ENCODE assay signal across 25 cellular contexts in the genomic region with DNA sequence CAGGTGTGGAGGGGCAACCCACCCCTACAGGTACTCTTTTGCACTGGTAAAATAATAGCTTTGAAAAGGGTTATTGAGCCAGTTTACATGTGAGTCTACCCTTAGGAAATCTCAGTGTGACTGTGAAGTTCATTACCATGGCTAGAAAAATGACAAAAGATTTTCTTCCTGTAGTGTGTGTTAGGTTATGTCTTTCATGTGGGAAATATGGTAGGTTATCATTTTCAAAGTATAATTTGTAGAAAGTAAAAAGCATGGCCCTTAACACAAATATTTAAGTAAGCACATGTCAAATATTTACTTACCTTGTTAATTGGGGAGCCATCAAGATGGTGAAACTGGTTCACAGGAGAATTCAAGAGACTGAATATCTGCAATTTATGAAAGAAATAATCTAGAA. TPM values are rescaled to one million over a fixed set of nuclear protein-coding genes. Genes with fewer than 3 reads are reported as not detected.
DNase-seq lines count a peak whose midpoint lies in the region; ATAC-seq, FAIRE-seq and TF ChIP-seq lines count a peak whose summit lies in the region.
"Had no signal": no experiment of that assay in that cellular context is flagged by ENCODE, and none has a peak within 500 bp of the region (broad histone marks: within the 10 kb centered on the region; RNA-seq: fewer than 3 reads in every experiment).

No MANE protein-coding gene starts in this region.

- no TSS peak for BruUV-seq in Caco-2 (replicated peaks; lab: Mats Ljungman, UMichigan)

- no peak for TF ChIP-seq CTCF in Caco-2 (IDR thresholded peaks at IDR 0.05; ENCODE audit: insufficient read depth in 1 of 2, low read depth in 1 of 2, low read length in 1 of 2, severe bottlenecking in 1 of 2, unreplicated experiment in 1 of 2)
- no peak for TF ChIP-seq CTCF in LNCaP clone FGC (IDR thresholded peaks at IDR 0.05; ENCODE audit: control insufficient read depth, extremely low read depth, insufficient read depth)
- no peak for TF ChIP-seq CTCF in H1 (IDR thresholded peaks at IDR 0.05; ENCODE audit: control extremely low read depth in 1 of 3, insufficient read depth in 1 of 3, low read depth in 1 of 3, low read length in 3 of 3)
- TF ChIP-seq CTCF in nephron (IDR thresholded peaks at IDR 0.05; ENCODE audit: unreplicated experiment in 3 of 3) = no peak
- no peak for TF ChIP-seq CTCF in RWPE1 (conservative IDR thresholded peaks at IDR 0.05; ENCODE audit: low read depth)

- H2BK12ac ChIP-seq in H1 (ENCODE audit: low read depth, low read length) = no peak overlapping the region

- no peak overlapping the region for H2BK15ac ChIP-seq in H1 (ENCODE audit: low read length)

- no peak for FAIRE-seq in H1 (lab: Jason Lieb, UNC)
- FAIRE-seq: G401.6 had no signal

- peak overlapping the region; percentile 82; the same call in 1 of the 2 replicates for H2BK20ac ChIP-seq in H1 (ENCODE audit: low read length)

- H3K14ac ChIP-seq in H1 (ENCODE audit: insufficient read length) = no peak overlapping the region

- no peaks in the 10 kb centered on the region for H3K27me3 Mint-ChIP-seq in Caco-2 (ENCODE audit: insufficient read depth, unreplicated experiment)
- H3K27me3 Mint-ChIP-seq in nephron (ENCODE audit: low read depth) = no peaks in the 10 kb centered on the region
- H3K27me3 Mint-ChIP-seq: activated CD4-positive, alpha-beta T cell treated with anti-CD3 and anti-CD28 coated beads, Interleukin-2, amount 10 ng/mL, durations not matched to agents 24 days and 14 days; activated naive CD4-positive, alpha-beta T cell treated with anti-CD3 and anti-CD28 coated beads, Interleukin-2, amount 50 U/mL, for 24 hours; memory B cell had no signal

- H4K91ac ChIP-seq in H1 (replicated peaks; ENCODE audit: insufficient read length, low read length) = peak overlapping the region; percentile 44

- DNase-seq in Caco-2 (no peak), LNCaP clone FGC (ENCODE audit: low read depth) (peak; percentile 83), H1 (ENCODE audit: low read depth in 1 of 2, low spot score in 2 of 2) (peak in 1 of 2 experiments; percentile 43), RWPE1 (ENCODE audit: low spot score) (no peak), DMS153 (lab: John Stamatoyannopoulos, UW) (no peak)
- DNase-seq: activated CD4-positive, alpha-beta T cell treated with anti-CD3 and anti-CD28 coated beads, Interleukin-2, amount 10 ng/mL, durations not matched to agents 24 days and 14 days; amygdala; CD4-positive, alpha-beta memory T cell; gastrocnemius medialis; left cardiac atrium; MM.1S; NCI-H2081 treated with DMSO at 0.1 percent for 48 hours; NCI-H345; right cardiac atrium; SJCRH30; stimulated activated CD4-positive, alpha-beta T cell treated with anti-CD3 and anti-CD28 coated beads, Interleukin-1b, Interleukin-23, amount 100 ng/mL, for 48 hours; stimulated activated naive CD8-positive, alpha-beta T cell treated with anti-CD3 and anti-CD28 coated beads, Interleukin-15, Interleukin-2, amounts not matched to agents 100 U/mL and 50 U/mL, for 24 hours; SW 1271 had no signal

- H3K79me1 ChIP-seq in H1 (ENCODE audit: low read depth, low read length) = no peaks in the 10 kb centered on the region

- no peak for TF ChIP-seq RAD21 in H1 (IDR thresholded peaks at IDR 0.05 in 1 of 2, conservative IDR thresholded peaks at IDR 0.05 in 1 of 2; ENCODE audit: low read depth in 2 of 2, low read length in 2 of 2)

- no peaks in the 10 kb centered on the region for H3K9me3 Mint-ChIP-seq in Caco-2 (ENCODE audit: unreplicated experiment)
- H3K9me3 Mint-ChIP-seq in nephron = no peaks in the 10 kb centered on the region
- H3K9me3 Mint-ChIP-seq: activated CD4-positive, alpha-beta T cell treated with anti-CD3 and anti-CD28 coated beads, Interleukin-2, amount 10 ng/mL, durations not matched to agents 24 days and 14 days; activated naive CD4-positive, alpha-beta T cell treated with anti-CD3 and anti-CD28 coated beads, Interleukin-2, amount 50 U/mL, for 24 hours; CD4-positive, alpha-beta memory T cell; memory B cell had no signal

- H3K23me2 ChIP-seq in H1 (ENCODE audit: low read depth, low read length) = no peaks in the 10 kb centered on the region

- H3K9me3 ChIP-seq in Caco-2 = no peaks in the 10 kb centered on the region
- H3K9me3 ChIP-seq in H1 (ENCODE audit: insufficient read depth in 2 of 2, low read depth in 1 of 2, low read length in 1 of 2) = no peaks in the 10 kb centered on the region
- H3K9me3 ChIP-seq: gastrocnemius medialis, SJCRH30 had no signal

- no peak overlapping the region for H3K4ac ChIP-seq in H1 (replicated peaks; ENCODE audit: insufficient read length, low read depth, low read length)

- ATAC-seq in GM21447 (IDR thresholded peaks at IDR 0.05; ENCODE audit: unreplicated experiment) (no peak), HG02938 (IDR thresholded peaks at IDR 0.05; ENCODE audit: unreplicated experiment) (no peak)
- ATAC-seq: gastrocnemius medialis; left cardiac atrium; right cardiac atrium; stimulated activated naive CD8-positive, alpha-beta T cell treated with anti-CD3 and anti-CD28 coated beads, Interleukin-15, Interleukin-2, amounts not matched to agents 100 U/mL and 50 U/mL, for 24 hours had no signal

- H3K27ac ChIP-seq in H1 (ENCODE audit: low read depth, low read length) (peak overlapping the region; percentile 47; the same call in 1 of the 2 replicates), RWPE1 (no peak overlapping the region)
- H3K27ac ChIP-seq: gastrocnemius medialis, KMS-11, SJCRH30 had no signal

- H3K27ac Mint-ChIP-seq in Caco-2 (ENCODE audit: unreplicated experiment) (peak overlapping the region; percentile 9), nephron (peak overlapping the region in 2 of 3 experiments; percentile 45 to 54)
- H3K27ac Mint-ChIP-seq: activated CD4-positive, alpha-beta T cell treated with anti-CD3 and anti-CD28 coated beads, Interleukin-2, amount 10 ng/mL, durations not matched to agents 24 days and 14 days; activated naive CD4-positive, alpha-beta T cell treated with anti-CD3 and anti-CD28 coated beads, Interleukin-2, amount 50 U/mL, for 24 hours; CD4-positive, alpha-beta memory T cell; memory B cell had no signal

- peak overlapping the region; percentile 29; the same call in 1 of the 2 replicates for H2BK5ac ChIP-seq in H1 (ENCODE audit: low read depth, low read length)

- no peak for TF ChIP-seq EP300 in H1 (IDR thresholded peaks at IDR 0.05; ENCODE audit: borderline replicate concordance in 1 of 2, low read depth in 2 of 2, low read length in 2 of 2)

- H2AK5ac ChIP-seq in H1 (ENCODE audit: low read depth, low read length) = no peak overlapping the region

- no peaks in the 10 kb centered on the region for H4K20me1 ChIP-seq in H1 (replicated peaks in 1 of 2; ENCODE audit: control insufficient read depth in 1 of 2, insufficient read depth in 2 of 2, low read length in 2 of 2)

- H3K79me2 ChIP-seq in H1 (ENCODE audit: control insufficient read depth in 1 of 2, insufficient read depth in 2 of 2, low read length in 2 of 2) = no peaks in the 10 kb centered on the region

- H4K8ac ChIP-seq in H1 (ENCODE audit: extremely low read depth, insufficient read depth, low read length) = no peak overlapping the region

- no peaks in the 10 kb centered on the region for H3K36me3 ChIP-seq in Caco-2 (ENCODE audit: control insufficient read depth, insufficient read depth, low read length)
- H3K36me3 ChIP-seq in H1 (ENCODE audit: control insufficient read depth in 2 of 4, insufficient read depth in 4 of 4, low read length in 3 of 4) = no peaks in the 10 kb centered on the region
- H3K36me3 ChIP-seq: gastrocnemius medialis, SJCRH30 had no signal

- H3K27me3 ChIP-seq in Caco-2 (replicated peaks; ENCODE audit: control insufficient read depth, insufficient read depth, low read length) (no peaks in the 10 kb centered on the region), H1 (replicated peaks in 1 of 4; ENCODE audit: control insufficient read depth in 3 of 4, extremely low read depth in 1 of 4, insufficient read depth in 3 of 4, low read length in 3 of 4) (no peaks in the 10 kb centered on the region)
- H3K27me3 ChIP-seq: gastrocnemius medialis, SJCRH30 had no signal

- H3K4me3 ChIP-seq in Caco-2 (ENCODE audit: low read depth, low read length) = no peak overlapping the region
- H3K4me3 ChIP-seq in LNCaP clone FGC (ENCODE audit: low read depth, low read length) = no peak overlapping the region
- H3K4me3 ChIP-seq in H1 (ENCODE audit: extremely low read depth in 1 of 4, insufficient read depth in 2 of 4, low read depth in 3 of 4, low read length in 4 of 4) = peak overlapping the region in 1 of 4 experiments; percentile 28; a peak in 1 of 8 replicates
- H3K4me3 ChIP-seq: gastrocnemius medialis, SJCRH30 had no signal

- CTCF ChIA-PET in Caco-2 (lab: Charles Lee) (no interaction called here), H1 (lab: Charles Lee; ENCODE audit: partially characterized antibody) (interaction anchor here (0.6 kb wide), 1 partner anchor 16 kb away, joined by 3 read pairs; no protein-coding TSS in a partner anchor), RWPE1 (lab: Yijun Ruan, JAX) (no interaction called here)

- H3K4me2 ChIP-seq in H1 (ENCODE audit: insufficient read depth in 1 of 2, low read depth in 2 of 2, low read length in 2 of 2) = peak overlapping the region in 1 of 2 experiments; percentile 22; a peak in 1 of 4 replicates
- H3K4me2 ChIP-seq: KMS-11 had no signal

- H3K4me1 Mint-ChIP-seq in Caco-2 (ENCODE audit: low read depth, unreplicated experiment) (peaks cover 35% of the 10 kb centered on the region), nephron (peaks cover 38% of the 10 kb centered on the region)
- H3K4me1 Mint-ChIP-seq: memory B cell had no signal

- H3K56ac ChIP-seq in H1 (replicated peaks; ENCODE audit: insufficient read length, low read depth, low read length) = peak overlapping the region; percentile 73

- peak overlapping the region in 1 of 4 experiments; percentile 59; a peak in 1 of 7 replicates for H3K9ac ChIP-seq in H1 (replicated peaks in 1 of 4; ENCODE audit: extremely low read depth in 1 of 4, low read depth in 3 of 4, low read length in 3 of 4)
- H3K9ac ChIP-seq: KMS-11 had no signal

- H2AFZ ChIP-seq in H1 (ENCODE audit: low read length) = no peak overlapping the region

- H3K23ac ChIP-seq in H1 (ENCODE audit: insufficient read length) = no peak overlapping the region

- H3K4me1 ChIP-seq in Caco-2 = peaks cover 33% of the 10 kb centered on the region
- peaks cover 5 to 35% (median 17%) of the 10 kb centered on the region in 4 experiments; a peak in 5 of 7 replicates for H3K4me1 ChIP-seq in H1 (replicated peaks in 1 of 4; ENCODE audit: control insufficient read depth in 3 of 4, insufficient read depth in 4 of 4, low read length in 3 of 4)

- H4K5ac ChIP-seq in H1 (ENCODE audit: insufficient read length, low read depth, low read length) = peak overlapping the region; percentile 79

- peaks cover 7% of the 10 kb centered on the region for H3K36me3 Mint-ChIP-seq in Caco-2 (ENCODE audit: insufficient read depth, unreplicated experiment)
- H3K36me3 Mint-ChIP-seq in nephron (ENCODE audit: low read depth) = no peaks in the 10 kb centered on the region
- H3K36me3 Mint-ChIP-seq: activated naive CD4-positive, alpha-beta T cell treated with anti-CD3 and anti-CD28 coated beads, Interleukin-2, amount 50 U/mL, for 24 hours; CD4-positive, alpha-beta memory T cell; memory B cell had no signal

- intact Hi-C loops in Caco-2 (cut with micrococcal nuclease; ENCODE audit: unreplicated experiment) = loop anchor here (10.0 kb wide), 1 partner anchor 123 kb away; no protein-coding TSS in a partner anchor

- H2BK120ac ChIP-seq in H1 (replicated peaks; ENCODE audit: low read depth, low read length) = peak overlapping the region; percentile 88

- H3K4me3 Mint-ChIP-seq in Caco-2 (ENCODE audit: unreplicated experiment) = no peak overlapping the region
- H3K4me3 Mint-ChIP-seq in nephron = no peak overlapping the region
- H3K4me3 Mint-ChIP-seq: activated CD4-positive, alpha-beta T cell treated with anti-CD3 and anti-CD28 coated beads, Interleukin-2, amount 10 ng/mL, durations not matched to agents 24 days and 14 days; activated naive CD4-positive, alpha-beta T cell treated with anti-CD3 and anti-CD28 coated beads, Interleukin-2, amount 50 U/mL, for 24 hours; CD4-positive, alpha-beta memory T cell; memory B cell had no signal

- H3K18ac ChIP-seq in H1 (ENCODE audit: extremely low read depth, low read length) = peak overlapping the region; percentile 33; the same call in 1 of the 2 replicates

- POLR2A ChIA-PET in Caco-2 (lab: Charles Lee) = no interaction called here
- POLR2A ChIA-PET in H1 (lab: Charles Lee; ENCODE audit: partially characterized antibody) = interaction anchor here (1.0 kb wide), 1 partner anchor 65 kb away, joined by 3 read pairs; no protein-coding TSS in a partner anchor
- POLR2A ChIA-PET in RWPE1 (lab: Yijun Ruan, JAX; ENCODE audit: low non-redundant PET) = no interaction called here

- TF ChIP-seq POLR2A in H1 (IDR thresholded peaks at IDR 0.05; ENCODE audit: control extremely low read depth in 1 of 2, low read depth in 2 of 2, low read length in 2 of 2) = no peak

RNA-seq across cellular contexts. Expression of gene PLPP1, which starts 37.2 kb away (rescaled TPM):
- 49.4 and 57.9 TPM in 2 replicates for total RNA-seq in Caco-2 (2022)
- total RNA-seq in H1 (2021; fragmentation: NEBNext Ultra II Directional; extraction: Animal tissue kit (Norgen Biotek cat#: 25700)) = 43.7 and 47.2 TPM in 2 replicates
- polyA plus RNA-seq in H1 (2011; rRNA removed) = 66.4 and 91.3 TPM in 2 replicates
- 78.6 TPM for polyA plus RNA-seq in H1 (2011; cell fraction: cytosol; rRNA removed)
- 38.0 TPM for polyA plus RNA-seq in H1 (2011; cell fraction: nucleus; rRNA removed)
- 36.2 to 50.1 TPM (median 48.2 TPM) in 4 replicates for polyA plus RNA-seq in H1 (2012, experiment 1 of 2)
- polyA plus RNA-seq in H1 (2012, experiment 2 of 2) = 30.5 TPM
- polyA plus RNA-seq in H1 (2013, experiment 1 of 2) = 38.9 TPM
- 44.3 TPM for polyA plus RNA-seq in H1 (2013, experiment 2 of 2)
- 67.9 and 73.8 TPM in 2 replicates for polyA minus RNA-seq in H1 (2011; rRNA and poly(A)+ RNA removed)
- polyA minus RNA-seq in H1 (2011; cell fraction: cytosol; rRNA and poly(A)+ RNA removed) = 32.1 TPM
- 74.5 TPM for polyA minus RNA-seq in H1 (2011; cell fraction: nucleus; rRNA and poly(A)+ RNA removed)
